15 cellular contexts compared by ENCODE assay signal in the genomic region with DNA sequence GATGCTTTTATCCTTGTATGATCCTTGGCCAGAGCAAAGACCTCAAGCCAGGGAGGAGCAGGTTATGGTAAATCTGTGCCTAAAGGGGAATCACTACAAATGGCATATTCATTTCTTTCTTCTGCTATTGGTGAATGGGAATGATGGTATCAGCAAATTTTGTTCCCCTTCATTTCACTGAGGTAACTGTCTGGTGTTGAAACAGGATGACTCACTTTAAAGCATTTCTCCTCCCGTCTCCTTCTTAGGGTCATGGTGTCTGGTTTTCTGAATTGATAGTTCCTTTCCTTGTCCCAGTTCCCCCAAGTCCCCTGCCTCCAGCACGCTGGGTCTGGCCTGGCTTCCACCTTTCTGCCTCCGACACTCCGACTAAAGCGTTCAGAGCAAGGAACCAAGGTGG.
DNase-seq lines count a peak whose midpoint lies in the region; ATAC-seq, FAIRE-seq and TF ChIP-seq lines count a peak whose summit lies in the region.
"Had no signal": no experiment of that assay in that cellular context is flagged by ENCODE, and none has a peak within 500 bp of the region (broad histone marks: within the 10 kb centered on the region; RNA-seq: fewer than 3 reads in every experiment).

No MANE protein-coding gene starts in this region.

- peak; percentile 51 for DNase-seq in Daoy (ENCODE audit: low read depth)
- peak; percentile 89 for DNase-seq in NOMO-1 treated with DMSO at 0.1 percent for 48 hours (lab: John Stamatoyannopoulos, UW; ENCODE audit: unreplicated experiment)
- peak; percentile 88 for DNase-seq in choroid plexus epithelial cell (ENCODE audit: low read depth)
- DNase-seq in lung (ENCODE audit: low spot score): no peak
- no peak for DNase-seq in spleen
- DNase-seq in GM19239 (ENCODE audit: insufficient read length, low spot score): no peak
- no peak for DNase-seq in occipital lobe (lab: John Stamatoyannopoulos, UW)
- DNase-seq: amniotic stem cell; CD4-positive, alpha-beta T cell; effector memory CD8-positive, alpha-beta T cell; mucosa of descending colon; NCI-H1092; retina had no signal

- H3K4me3 ChIP-seq in choroid plexus epithelial cell (ENCODE audit: low read depth, low read length): no peak overlapping the region
- no peak overlapping the region for H3K4me3 ChIP-seq in lung
- H3K4me3 ChIP-seq in spleen: no peak overlapping the region
- H3K4me3 ChIP-seq: mucosa of descending colon, SJSA1 had no signal

- no peaks in the 10 kb centered on the region for H3K36me3 ChIP-seq in lung (ENCODE audit: control insufficient read depth in 2 of 2, insufficient read depth in 2 of 2, low read length in 2 of 2)
- H3K36me3 ChIP-seq in spleen: no peaks in the 10 kb centered on the region
- H3K36me3 ChIP-seq: SJSA1 had no signal

- no peak for FAIRE-seq in GM19239 (lab: Jason Lieb, UNC)

- WGBS in lung, 2 donors: 74% methylated on average over 5 of the region's 5 CpGs
- 71 to 85% (median 77%) methylated on average over 5 of the region's 5 CpGs for WGBS in spleen, 5 donors

- H3K9me3 ChIP-seq in lung (ENCODE audit: control insufficient read depth in 2 of 2, insufficient read depth in 1 of 2, low read length in 1 of 2): no peaks in the 10 kb centered on the region
- no peaks in the 10 kb centered on the region for H3K9me3 ChIP-seq in spleen
- H3K9me3 ChIP-seq: mucosa of descending colon, SJSA1 had no signal

- peaks cover 0 to 2% of the 10 kb centered on the region in 2 donors for H3K4me1 ChIP-seq in lung (ENCODE audit: control insufficient read depth in 2 of 2, insufficient read depth in 2 of 2, low read length in 2 of 2)
- H3K4me1 ChIP-seq in spleen: peaks cover 0 to 11% (median 0%) of the 10 kb centered on the region in 6 donors
- H3K4me1 ChIP-seq: SJSA1 had no signal

- H3K27me3 ChIP-seq in lung (ENCODE audit: control insufficient read depth, insufficient read depth): no peaks in the 10 kb centered on the region
- no peaks in the 10 kb centered on the region for H3K27me3 ChIP-seq in spleen (replicated peaks in 1 of 7)
- H3K27me3 ChIP-seq: SJSA1 had no signal

- no peak for TF ChIP-seq CTCF in choroid plexus epithelial cell (conservative IDR thresholded peaks at IDR 0.05; ENCODE audit: low read depth, low read length)
- TF ChIP-seq CTCF in lung (IDR thresholded peaks at IDR 0.05; ENCODE audit: control extremely low read depth, extremely low read depth): no peak
- no peak for TF ChIP-seq CTCF in spleen (IDR thresholded peaks at IDR 0.05 in 8 of 11, conservative IDR thresholded peaks at IDR 0.05 in 3 of 11)

- H3K27ac ChIP-seq in lung (ENCODE audit: low read depth in 1 of 2, low read length in 1 of 2): peak overlapping the region in 1 of 2 donors; percentile 38
- no peak overlapping the region for H3K27ac ChIP-seq in spleen
- H3K27ac ChIP-seq: SJSA1 had no signal

- intact Hi-C loops in spleen (cut with DNase I; ENCODE audit: low total_unique reads): no loop called here

- peak; percentile 16 for ATAC-seq in lung (ENCODE audit: insufficient read depth, low FRiP score)
- no peak for ATAC-seq in HG03571 (IDR thresholded peaks at IDR 0.05; ENCODE audit: unreplicated experiment)
- ATAC-seq: effector memory CD8-positive, alpha-beta T cell; mucosa of descending colon had no signal

- TF ChIP-seq POLR2A in spleen (IDR thresholded peaks at IDR 0.05): no peak

Comparison
In these comparisons a context has a peak if more than half of its experiments do, and no peak if none do; other contexts are left out.
1. DNase-seq: peak in Daoy (single experiment), NOMO-1 treated with DMSO at 0.1 percent for 48 hours (single experiment) and choroid plexus epithelial cell (single experiment); none in lung (single experiment), spleen (single experiment), GM19239 (single experiment) and occipital lobe (single experiment).